Comparison of ENCODE assay signal across 18 cellular contexts in genomic region chr11:74391193-74391592, GRCh38.
"Had no signal": no experiment of that assay in that cellular context is flagged by ENCODE, and none has a peak within 500 bp of the region (broad histone marks: within the 10 kb centered on the region; RNA-seq: fewer than 3 reads in every experiment).

No MANE protein-coding gene starts in this region.

- H3K27me3 Mint-ChIP-seq: activated CD4-positive, alpha-beta memory T cell treated with anti-CD3 and anti-CD28 coated beads for 36 hours; memory B cell; naive thymus-derived CD8-positive, alpha-beta T cell had no signal

- ATAC-seq: foreskin keratinocyte; mucosa of descending colon; naive thymus-derived CD8-positive, alpha-beta T cell; pancreas; sciatic nerve; upper lobe of right lung had no signal

- DNase-seq: activated CD4-positive, alpha-beta memory T cell treated with anti-CD3 and anti-CD28 coated beads for 36 hours; activated CD4-positive, CD25-positive, alpha-beta regulatory T cell; aorta; cerebellar nuclear complex; effector CD8-positive, alpha-beta T cell; foreskin keratinocyte; glutamatergic neuron; hypothalamus; kidney; left ventricle myocardium inferior; mucosa of descending colon; naive thymus-derived CD8-positive, alpha-beta T cell; pancreas; upper lobe of right lung had no signal

- H3K27ac ChIP-seq: breast epithelium, foreskin keratinocyte, left ventricle myocardium inferior, pancreas, thoracic aorta, upper lobe of right lung had no signal

- H3K9me3 Mint-ChIP-seq: activated CD4-positive, alpha-beta memory T cell treated with anti-CD3 and anti-CD28 coated beads for 36 hours; memory B cell; naive thymus-derived CD8-positive, alpha-beta T cell had no signal

- H3K4me3 ChIP-seq: breast epithelium, left ventricle myocardium inferior, mucosa of descending colon, pancreas, thoracic aorta, upper lobe of right lung had no signal

- H3K36me3 Mint-ChIP-seq: activated CD4-positive, alpha-beta memory T cell treated with anti-CD3 and anti-CD28 coated beads for 36 hours; memory B cell; naive thymus-derived CD8-positive, alpha-beta T cell had no signal

- H3K27me3 ChIP-seq: breast epithelium, foreskin keratinocyte, pancreas, upper lobe of right lung had no signal

- H3K4me3 Mint-ChIP-seq: activated CD4-positive, alpha-beta memory T cell treated with anti-CD3 and anti-CD28 coated beads for 36 hours; memory B cell; naive thymus-derived CD8-positive, alpha-beta T cell had no signal

- H3K9me3 ChIP-seq: breast epithelium, left ventricle myocardium inferior, mucosa of descending colon, pancreas, thoracic aorta, upper lobe of right lung had no signal

- H3K4me1 ChIP-seq: breast epithelium, left ventricle myocardium inferior, upper lobe of right lung had no signal

- H3K36me3 ChIP-seq: breast epithelium, left ventricle myocardium inferior, pancreas, thoracic aorta, upper lobe of right lung had no signal
